In genomic region chr6:107629545-107630147, GRCh38 we compare ENCODE assay signal across 18 cellular contexts.
A peak's percentile ranks its signal among the peaks of the same experiment; 100 is the strongest.
DNase-seq lines count a peak whose midpoint lies in the region; ATAC-seq and TF ChIP-seq lines count a peak whose summit lies in the region.
"Had no signal": no experiment of that assay in that cellular context is flagged by ENCODE, and none has a peak within 500 bp of the region (broad histone marks: within the 10 kb centered on the region; RNA-seq: fewer than 3 reads in every experiment).

No MANE protein-coding gene starts in this region.

- H3K4me3 ChIP-seq in hepatocyte (no peak overlapping the region), mammary epithelial cell (replicated peaks in 1 of 3; ENCODE audit: insufficient read depth in 1 of 3, low read depth in 2 of 3, low read length in 3 of 3) (no peak overlapping the region)
- H3K4me3 ChIP-seq: A549 had no signal

- no peaks in the 10 kb centered on the region for H3K9me2 ChIP-seq in hepatocyte (replicated peaks; ENCODE audit: insufficient read depth)

- H3K4me1 ChIP-seq in hepatocyte (ENCODE audit: insufficient read depth) (no peaks in the 10 kb centered on the region), mammary epithelial cell (ENCODE audit: insufficient read depth, low read length) (peaks cover under 1% of the 10 kb centered on the region)

- H3K27ac ChIP-seq in hepatocyte: peak overlapping the region; percentile 5
- H3K27ac ChIP-seq in mammary epithelial cell (ENCODE audit: insufficient read depth, low read depth, low read length): no peak overlapping the region
- H3K27ac ChIP-seq: A549, C4-2B had no signal

- no peaks in the 10 kb centered on the region for H4K20me1 ChIP-seq in hepatocyte (ENCODE audit: insufficient read depth, poor library complexity, severe bottlenecking)
- H4K20me1 ChIP-seq in mammary epithelial cell (ENCODE audit: insufficient read depth, low read length): no peaks in the 10 kb centered on the region

- TF ChIP-seq CTCF in hepatocyte (IDR thresholded peaks at IDR 0.05; ENCODE audit: poor library complexity) (no peak), mammary epithelial cell (conservative IDR thresholded peaks at IDR 0.05 in 1 of 2, IDR thresholded peaks at IDR 0.05 in 1 of 2; ENCODE audit: extremely low read depth in 1 of 2, insufficient read depth in 1 of 2, low read depth in 1 of 2, low read length in 2 of 2) (no peak)

- DNase-seq in COR-L47 (lab: John Stamatoyannopoulos, UW) (peak; percentile 19), NCI-H128 (lab: John Stamatoyannopoulos, UW; ENCODE audit: unreplicated experiment) (peak; percentile 84), NCI-H69 (lab: John Stamatoyannopoulos, UW) (peak; percentile 68), hepatocyte (ENCODE audit: low spot score) (peak; percentile 26), ACHN (no peak), mammary epithelial cell (no peak)
- no peak for DNase-seq in activated CD4-positive, alpha-beta T cell treated with anti-CD3 and anti-CD28 coated beads, Interleukin-2, amount 50 U/mL, for 1 hour
- DNase-seq: activated CD4-positive, alpha-beta T cell treated with anti-CD3 and anti-CD28 coated beads, Interleukin-2, amount 50 U/mL, for 4 hours; activated naive CD4-positive, alpha-beta T cell treated with anti-CD3 and anti-CD28 coated beads, Interleukin-2, amount 10 ng/mL, durations not matched to agents 7 days and 5 days; activated T-cell treated with anti-CD3 and anti-CD28 coated beads, Interleukin-2, amount 50 U/mL, for 24 hours; DND-41; hypothalamus; midbrain; NCI-H2227 treated with DMSO at 0.1 percent for 48 hours had no signal

- in situ Hi-C loops in ACHN (cut with HindIII; ENCODE audit: low pct_ligation_motif_present, low pct_unique_long_range_greater_than_20kb, low sequenced_read_pairs): no loop called here
- in situ Hi-C loops in mammary epithelial cell (cut with MboI; ENCODE audit: low sequenced_read_pairs in 2 of 2): no loop called here

- no peak for ATAC-seq in GM18517 (IDR thresholded peaks at IDR 0.05; ENCODE audit: unreplicated experiment)
- ATAC-seq: A549; stimulated activated effector memory CD8-positive, alpha-beta T cell treated with anti-CD3 and anti-CD28 coated beads, Interleukin-12 subunit alpha, Interleukin-12 subunit beta, amount 100 ng/mL, for 72 hours had no signal

- H3K4me2 ChIP-seq in hepatocyte (no peak overlapping the region), mammary epithelial cell (ENCODE audit: insufficient read depth, low read depth, low read length) (no peak overlapping the region)
- H3K4me2 ChIP-seq: A549 had no signal

- H3K27me3 ChIP-seq in hepatocyte (no peaks in the 10 kb centered on the region), mammary epithelial cell (ENCODE audit: insufficient read depth, low read length) (peaks cover 5% of the 10 kb centered on the region)

- no peak overlapping the region for H2AFZ ChIP-seq in hepatocyte
- H2AFZ ChIP-seq in mammary epithelial cell (ENCODE audit: low read depth, low read length): no peak overlapping the region

- H3K9ac ChIP-seq in mammary epithelial cell (ENCODE audit: insufficient read depth, low read length): no peak overlapping the region

- intact Hi-C loops in mammary epithelial cell (cut with micrococcal nuclease): no loop called here

- BruUV-seq in mammary epithelial cell (replicated peaks; lab: Mats Ljungman, UMichigan): no TSS peak

- H3K36me3 ChIP-seq in hepatocyte (replicated peaks; ENCODE audit: insufficient read depth, low read depth): no peaks in the 10 kb centered on the region
- H3K36me3 ChIP-seq in mammary epithelial cell (ENCODE audit: insufficient read depth, low read length): no peaks in the 10 kb centered on the region

- dilution Hi-C loops in mammary epithelial cell (cut with HindIII; ENCODE audit: low sequenced_read_pairs): no loop called here

- H3K9me3 ChIP-seq in hepatocyte (ENCODE audit: low read depth) (no peaks in the 10 kb centered on the region), mammary epithelial cell (replicated peaks; ENCODE audit: insufficient read depth, low read length) (no peaks in the 10 kb centered on the region)
- H3K9me3 ChIP-seq: A549 had no signal

- H3K79me2 ChIP-seq in hepatocyte (no peaks in the 10 kb centered on the region), mammary epithelial cell (ENCODE audit: insufficient read depth, low read length) (no peaks in the 10 kb centered on the region)

- WGBS in hepatocyte (ENCODE audit: low lambda C conversion rate, missing lambda C conversion rate): 72% methylated on average over 6 of the region's 6 CpGs
- 76% methylated on average over 6 of the region's 6 CpGs for WGBS in mammary epithelial cell (ENCODE audit: low coverage, missing lambda C conversion rate)

- CTCF ChIA-PET in mammary epithelial cell (lab: Charles Lee; ENCODE audit: low non-redundant PET): no interaction called here

Comparison
In these comparisons a context has a peak if more than half of its experiments do, and no peak if none do; other contexts are left out.
1. DNase-seq: peak in COR-L47 (single experiment), NCI-H128 (single experiment), NCI-H69 (single experiment) and hepatocyte (single experiment); none in ACHN (single experiment), mammary epithelial cell (single experiment) and activated CD4-positive, alpha-beta T cell treated with anti-CD3 and anti-CD28 coated beads, Interleukin-2, amount 50 U/mL, for 1 hour (single experiment).